In the genomic region with DNA sequence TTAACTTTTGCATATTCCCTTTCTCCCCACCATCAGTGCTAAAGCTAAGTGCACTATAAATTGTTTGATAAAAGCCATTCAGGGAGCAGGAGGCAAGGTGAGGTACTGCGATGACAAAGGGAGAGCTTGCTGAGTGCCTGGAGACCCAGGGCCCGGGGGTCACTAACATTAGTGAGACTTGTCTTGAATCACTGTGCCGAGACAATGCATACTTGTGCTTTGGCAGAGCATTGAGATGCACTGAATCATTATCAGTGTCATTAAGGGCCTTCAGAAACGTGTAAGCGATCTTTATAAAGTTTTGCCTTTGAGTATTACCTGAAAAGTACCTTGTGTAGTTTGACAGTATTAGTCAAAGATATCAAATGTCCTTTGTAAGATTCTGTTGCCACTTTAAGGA, we compare ENCODE assay signal across 18 cellular contexts. TPM values are rescaled to one million over a fixed set of nuclear protein-coding genes. Genes with fewer than 3 reads are reported as not detected.
DNase-seq lines count a peak whose midpoint lies in the region; ATAC-seq and TF ChIP-seq lines count a peak whose summit lies in the region.
"Had no signal": no experiment of that assay in that cellular context is flagged by ENCODE, and none has a peak within 500 bp of the region (broad histone marks: within the 10 kb centered on the region; RNA-seq: fewer than 3 reads in every experiment).

No MANE protein-coding gene starts in this region.

- no peak overlapping the region for H3K27ac Mint-ChIP-seq in neural progenitor cell
- H3K27ac Mint-ChIP-seq: activated CD4-positive, alpha-beta T cell treated with anti-CD3 and anti-CD28 coated beads, Interleukin-2, amount 10 ng/mL, durations not matched to agents 24 days and 14 days; T-helper 1 cell treated with Interleukin-12 subunit alpha and Interleukin-12 subunit beta and Interleukin-4 antibody, amounts not matched to agents 30 μg/mL and 1 μg/mL, for 36 hours had no signal

- no peaks in the 10 kb centered on the region for H3K9me3 ChIP-seq in neural progenitor cell (ENCODE audit: low read depth)
- H3K9me3 ChIP-seq: HAP-1, MG63, neutrophil had no signal

- H3K79me2 ChIP-seq in neural progenitor cell (ENCODE audit: low read depth), result peaks cover 90% of the 10 kb centered on the region

- H3F3A ChIP-seq in neural progenitor cell (ENCODE audit: low read depth), result no peaks in the 10 kb centered on the region

- H3K9me3 Mint-ChIP-seq in neural progenitor cell, result peaks cover 30% of the 10 kb centered on the region

- no peak overlapping the region for H3K9ac ChIP-seq in neural progenitor cell

- POLR2A ChIA-PET in RWPE1 (lab: Yijun Ruan, JAX; ENCODE audit: low non-redundant PET), result no interaction called here

- no peak overlapping the region for H3K4me3 ChIP-seq in neural progenitor cell
- H3K4me3 ChIP-seq: dorsolateral prefrontal cortex, HAP-1, MG63 had no signal

- CTCF ChIA-PET in RWPE1 (lab: Yijun Ruan, JAX), result interaction anchor here (0.5 kb wide), 1 partner anchor 135 kb away, joined by 3 read pairs; no protein-coding TSS in a partner anchor

- H3K4me1 ChIP-seq in neural progenitor cell, result peaks cover 15% of the 10 kb centered on the region

- peaks cover 40% of the 10 kb centered on the region for H3K36me3 Mint-ChIP-seq in neural progenitor cell

- ATAC-seq in esophagus mucosa (peak; percentile 41), HG02610 (IDR thresholded peaks at IDR 0.05; ENCODE audit: unreplicated experiment) (no peak), GM21528 (IDR thresholded peaks at IDR 0.05; ENCODE audit: low FRiP score, unreplicated experiment) (no peak)
- ATAC-seq: left colon, Panc1 had no signal

- H3K27ac ChIP-seq in RWPE1, result peak overlapping the region; percentile 64
- no peak overlapping the region for H3K27ac ChIP-seq in neural progenitor cell

- H3K27me3 ChIP-seq in neural progenitor cell, result no peaks in the 10 kb centered on the region
- H3K27me3 ChIP-seq: dorsolateral prefrontal cortex, MG63, neutrophil had no signal

- no peak for TF ChIP-seq CTCF in RWPE1 (conservative IDR thresholded peaks at IDR 0.05; ENCODE audit: low read depth)
- no peak for TF ChIP-seq CTCF in neural progenitor cell (IDR thresholded peaks at IDR 0.05)

- H2AFZ ChIP-seq in neural progenitor cell (replicated peaks), result no peak overlapping the region

- no peaks in the 10 kb centered on the region for H3K36me3 ChIP-seq in neural progenitor cell
- H3K36me3 ChIP-seq: HAP-1, MG63, neutrophil had no signal

- H3K4me2 ChIP-seq in neural progenitor cell, result no peak overlapping the region

- H3K4me3 Mint-ChIP-seq in neural progenitor cell, result no peak overlapping the region
- H3K4me3 Mint-ChIP-seq: activated CD4-positive, alpha-beta T cell treated with anti-CD3 and anti-CD28 coated beads, Interleukin-2, amount 10 ng/mL, durations not matched to agents 24 days and 14 days; T-helper 1 cell treated with Interleukin-12 subunit alpha and Interleukin-12 subunit beta and Interleukin-4 antibody, amounts not matched to agents 30 μg/mL and 1 μg/mL, for 36 hours had no signal

- peak; percentile 15 for DNase-seq in Daoy (ENCODE audit: low read depth)
- DNase-seq in RWPE1 (ENCODE audit: low spot score), result peak; percentile 50
- peak; percentile 47 for DNase-seq in neural progenitor cell (ENCODE audit: low spot score)
- DNase-seq in midbrain (lab: John Stamatoyannopoulos, UW), result no peak
- no peak for DNase-seq in NCI-H524 (lab: John Stamatoyannopoulos, UW)
- DNase-seq: activated CD4-positive, alpha-beta T cell treated with anti-CD3 and anti-CD28 coated beads, Interleukin-2, amount 10 ng/mL, durations not matched to agents 24 days and 14 days; amniotic stem cell; dorsolateral prefrontal cortex; left colon; stimulated activated CD4-positive, alpha-beta T cell treated with anti-CD3 and anti-CD28 coated beads, Interleukin-15, amount 100 ng/mL, for 24 hours had no signal

- H3K27me3 Mint-ChIP-seq in neural progenitor cell (ENCODE audit: insufficient read depth, low read depth), result peaks cover 4% of the 10 kb centered on the region
- H3K27me3 Mint-ChIP-seq: activated CD4-positive, alpha-beta T cell treated with anti-CD3 and anti-CD28 coated beads, Interleukin-2, amount 10 ng/mL, durations not matched to agents 24 days and 14 days had no signal

- peaks cover 5% of the 10 kb centered on the region for H4K20me1 ChIP-seq in neural progenitor cell (ENCODE audit: low read depth)

- peaks cover 3% of the 10 kb centered on the region for H3K4me1 Mint-ChIP-seq in neural progenitor cell

RNA-seq across cellular contexts. Expression of gene SIPA1L1, which starts 34.5 kb away (rescaled TPM):
- 9.3 and 20.1 TPM in 2 replicates for total RNA-seq in Daoy (2014; rRNA removed; shearing (Covaris generic))
- 36.1 TPM for total RNA-seq in esophagus mucosa
- 28.7 and 30.0 TPM in 2 replicates for total RNA-seq in neural progenitor cell (ENCODE audit: low replicate concordance)

Comparison
In these comparisons a context has a peak if more than half of its experiments do, and no peak if none do; other contexts are left out.
1. DNase-seq: peak in Daoy (single experiment), RWPE1 (single experiment) and neural progenitor cell (single experiment); none in midbrain (single experiment) and NCI-H524 (0 of 2).